Comparison of ENCODE assay signal across 7 cellular contexts in the genomic region with DNA sequence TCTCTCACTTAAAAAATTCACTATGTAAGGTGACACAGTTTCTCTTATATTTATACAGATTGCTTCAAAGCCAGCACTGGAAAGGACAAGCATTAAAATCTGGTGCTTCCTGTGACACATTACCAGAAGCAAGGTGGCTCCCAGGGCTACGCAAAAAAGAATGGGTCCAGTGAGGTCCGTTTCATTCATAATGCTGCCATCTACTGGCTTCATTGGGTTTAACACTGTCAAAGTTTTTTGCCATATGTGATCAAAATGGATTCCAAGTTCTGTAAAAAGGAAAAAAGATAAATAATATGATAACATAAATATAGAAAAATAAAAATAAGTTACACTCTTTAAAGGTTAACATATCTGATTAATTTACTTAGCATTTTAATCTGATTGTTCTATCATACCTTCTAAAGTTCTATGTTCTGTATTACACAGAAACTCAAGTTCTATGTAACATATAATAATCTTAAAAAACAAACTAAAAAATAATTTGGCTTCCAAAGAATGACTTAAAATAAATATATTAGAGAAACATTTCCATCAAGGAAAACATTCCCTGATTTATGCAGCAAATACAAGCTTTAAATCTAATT. TPM values are rescaled to one million over a fixed set of nuclear protein-coding genes. Genes with fewer than 3 reads are reported as not detected.
DNase-seq lines count a peak whose midpoint lies in the region; ATAC-seq and TF ChIP-seq lines count a peak whose summit lies in the region.

No MANE protein-coding gene starts in this region.

- no peaks in the 10 kb centered on the region for H3K9me2 ChIP-seq in OCI-LY1 (ENCODE audit: low read depth, low read length)

- H3K4me3 ChIP-seq in GM12865 (ENCODE audit: low read depth, low read length): no peak overlapping the region
- H3K4me3 ChIP-seq in HL-60 (replicated peaks; ENCODE audit: insufficient read depth, low read length): no peak overlapping the region
- no peak overlapping the region for H3K4me3 ChIP-seq in OCI-LY1 (ENCODE audit: low read depth, low read length, poor library complexity, severe bottlenecking)
- H3K4me3 ChIP-seq in cardiac muscle cell: no peak overlapping the region

- peak; percentile 97 for ATAC-seq in GM21528 (IDR thresholded peaks at IDR 0.05; ENCODE audit: low FRiP score, unreplicated experiment)

- H3K27ac ChIP-seq in HL-60 (replicated peaks) (no peak overlapping the region), OCI-LY1 (ENCODE audit: low read depth, low read length, poor library complexity, severe bottlenecking) (no peak overlapping the region), cardiac muscle cell (no peak overlapping the region)

- no peak overlapping the region for H3K4me3 Mint-ChIP-seq in activated naive CD4-positive, alpha-beta T cell treated with anti-CD3 and anti-CD28 coated beads, Interleukin-2, amount 10 ng/mL, durations not matched to agents 7 days and 5 days

- H2AFZ ChIP-seq in OCI-LY1 (ENCODE audit: low read length): no peak overlapping the region

- TF ChIP-seq CTCF in GM12865 (IDR thresholded peaks at IDR 0.05; ENCODE audit: insufficient read depth, low read depth, low read length, missing control alignments): peak; percentile 61
- peak; percentile 22 for TF ChIP-seq CTCF in HL-60 (IDR thresholded peaks at IDR 0.05; ENCODE audit: insufficient read depth, low read length)
- TF ChIP-seq CTCF in OCI-LY1 (IDR thresholded peaks at IDR 0.05; ENCODE audit: low read length): peak; percentile 55
- TF ChIP-seq CTCF in cardiac muscle cell (IDR thresholded peaks at IDR 0.05; ENCODE audit: low read depth, low read length): peak; percentile 70

- no peaks in the 10 kb centered on the region for H4K20me1 ChIP-seq in OCI-LY1 (ENCODE audit: insufficient read depth, low read length)

- no peaks in the 10 kb centered on the region for H3K27me3 Mint-ChIP-seq in activated naive CD4-positive, alpha-beta T cell treated with anti-CD3 and anti-CD28 coated beads, Interleukin-2, amount 10 ng/mL, durations not matched to agents 7 days and 5 days

- no peaks in the 10 kb centered on the region for H3K36me3 Mint-ChIP-seq in activated naive CD4-positive, alpha-beta T cell treated with anti-CD3 and anti-CD28 coated beads, Interleukin-2, amount 10 ng/mL, durations not matched to agents 7 days and 5 days

- CTCF ChIA-PET in activated naive CD4-positive, alpha-beta T cell treated with anti-CD3 and anti-CD28 coated beads, Interleukin-2, amount 10 ng/mL, durations not matched to agents 7 days and 5 days (lab: Charles Lee): interaction anchor here (0.6 to 0.9 kb wide), 4 partner anchors 180 to 1498 kb away, joined by 3 to 4 read pairs (median 3); a partner anchor contains a TSS

- no peaks in the 10 kb centered on the region for H3K9me3 Mint-ChIP-seq in activated naive CD4-positive, alpha-beta T cell treated with anti-CD3 and anti-CD28 coated beads, Interleukin-2, amount 10 ng/mL, durations not matched to agents 7 days and 5 days

- H3K27me3 ChIP-seq in HL-60 (ENCODE audit: insufficient read depth, poor library complexity, severe bottlenecking) (peaks cover 2% of the 10 kb centered on the region), OCI-LY1 (ENCODE audit: insufficient read depth, low read length) (no peaks in the 10 kb centered on the region), cardiac muscle cell (no peaks in the 10 kb centered on the region)

- H3K9me3 ChIP-seq in OCI-LY1 (ENCODE audit: low read length): no peaks in the 10 kb centered on the region
- H3K9me3 ChIP-seq in cardiac muscle cell (ENCODE audit: low read depth): no peaks in the 10 kb centered on the region

- no peaks in the 10 kb centered on the region for H3F3A ChIP-seq in OCI-LY1 (ENCODE audit: insufficient read depth, low read length)

- H3K27ac Mint-ChIP-seq in activated naive CD4-positive, alpha-beta T cell treated with anti-CD3 and anti-CD28 coated beads, Interleukin-2, amount 10 ng/mL, durations not matched to agents 7 days and 5 days: no peak overlapping the region

- DNase-seq in GM12865 (ENCODE audit: low read depth) (peak; percentile 73), HL-60 (ENCODE audit: low read depth in 1 of 2, low spot score in 1 of 2) (peak; percentile 11 to 32), cardiac muscle cell (ENCODE audit: low read depth in 1 of 2, low spot score in 1 of 2) (peak; percentile 64 to 71), putamen (ENCODE audit: low spot score) (peak; percentile 43)
- DNase-seq in activated naive CD4-positive, alpha-beta T cell treated with anti-CD3 and anti-CD28 coated beads, Interleukin-2, amount 10 ng/mL, durations not matched to agents 7 days and 5 days: peak; percentile 30

- H3K36me3 ChIP-seq in OCI-LY1 (ENCODE audit: insufficient read depth, low read length): no peaks in the 10 kb centered on the region
- no peaks in the 10 kb centered on the region for H3K36me3 ChIP-seq in cardiac muscle cell

- H3K9ac ChIP-seq in OCI-LY1 (ENCODE audit: low read length): no peak overlapping the region

- no peak overlapping the region for H3K4me2 ChIP-seq in OCI-LY1 (ENCODE audit: low read length)

- H3K4me1 Mint-ChIP-seq in activated naive CD4-positive, alpha-beta T cell treated with anti-CD3 and anti-CD28 coated beads, Interleukin-2, amount 10 ng/mL, durations not matched to agents 7 days and 5 days: no peaks in the 10 kb centered on the region

- H3K4me1 ChIP-seq in OCI-LY1 (ENCODE audit: insufficient read depth, low read length, severe bottlenecking) (no peaks in the 10 kb centered on the region), cardiac muscle cell (ENCODE audit: low read depth) (no peaks in the 10 kb centered on the region)

- H3K79me2 ChIP-seq in OCI-LY1 (ENCODE audit: insufficient read depth, low read length): no peaks in the 10 kb centered on the region

RNA-seq across cellular contexts. Expression of a gene that starts 22.1 kb away (rescaled TPM):
- not detected in 2 replicates for total RNA-seq in cardiac muscle cell
- polyA plus RNA-seq in cardiac muscle cell: 0.72 TPM in 1 of 2 replicates, not detected in the other

RNA-seq across cellular contexts. Expression of a gene that starts 48.8 kb away (rescaled TPM):
- 17.5 and 18.4 TPM in 2 replicates for total RNA-seq in cardiac muscle cell
- polyA plus RNA-seq in cardiac muscle cell: 19.5 and 25.1 TPM in 2 replicates

Comparison
In these comparisons a context has a peak if more than half of its experiments do, and no peak if none do; other contexts are left out.
1. DNase-seq: peak in every context shown above with its lines; median percentile 73 in GM12865; 68 in cardiac muscle cell; 43 in putamen; 30 in activated naive CD4-positive, alpha-beta T cell treated with anti-CD3 and anti-CD28 coated beads, Interleukin-2, amount 10 ng/mL, durations not matched to agents 7 days and 5 days; 22 in HL-60.